8 cellular contexts compared by ENCODE assay signal in genomic region chr2:127811397-127811860, GRCh38. TPM values are rescaled to one million over a fixed set of nuclear protein-coding genes. Genes with fewer than 3 reads are reported as not detected.
DNase-seq lines count a peak whose midpoint lies in the region; ATAC-seq and TF ChIP-seq lines count a peak whose summit lies in the region.

No MANE protein-coding gene starts in this region.

- H3K9me3 ChIP-seq in CD8-positive, alpha-beta memory T cell (ENCODE audit: low read length), result no peaks in the 10 kb centered on the region
- H3K9me3 ChIP-seq in HEK293 (ENCODE audit: control insufficient read depth, insufficient read depth, low read depth, low read length), result no peaks in the 10 kb centered on the region

- CTCF ChIA-PET in CD8-positive, alpha-beta memory T cell (lab: Charles Lee), result interaction anchor here (1.4 to 1.7 kb wide), 4 partner anchors 9 to 110 kb away, joined by 3 to 5 read pairs (median 4); partner anchors contain the start of gene SFT2D3
- CTCF ChIA-PET in HEK293 (lab: Yijun Ruan, JAX), result interaction anchor here (0.9 kb wide), 1 partner anchor 220 kb away, joined by 3 read pairs; no protein-coding TSS in a partner anchor

- no peak for DNase-seq in CD8-positive, alpha-beta memory T cell
- DNase-seq in Right ventricle myocardium inferior (ENCODE audit: missing footprints) (peak; percentile 65), middle frontal gyrus (ENCODE audit: extremely low spot score, low spot score) (no peak), DMS 273 treated with DMSO at 0.1 percent for 48 hours (lab: John Stamatoyannopoulos, UW) (no peak)
- no peak for DNase-seq in stimulated activated CD4-positive, alpha-beta T cell treated with anti-CD3 and anti-CD28 coated beads, Interleukin-2, amount 100 ng/mL, for 24 hours

- H3K27me3 ChIP-seq in CD8-positive, alpha-beta memory T cell (ENCODE audit: insufficient read depth, low read length, poor library complexity, severe bottlenecking), result no peaks in the 10 kb centered on the region
- no peaks in the 10 kb centered on the region for H3K27me3 ChIP-seq in rectal smooth muscle tissue (ENCODE audit: control insufficient read depth, insufficient read depth, low read length)

- peak; percentile 23 for ATAC-seq in Right ventricle myocardium inferior

- peak overlapping the region; percentile 95 to 100 (median 98) for H3K27ac Mint-ChIP-seq in CD8-positive, alpha-beta memory T cell

- H3K27ac ChIP-seq in CD8-positive, alpha-beta memory T cell (ENCODE audit: low read depth, low read length), result peak overlapping the region; percentile 98
- peak overlapping the region; percentile 90 for H3K27ac ChIP-seq in HEK293 (ENCODE audit: extremely low read depth, low read depth, low read length)
- H3K27ac ChIP-seq in VCaP, result peak overlapping the region; percentile 97
- peak overlapping the region; percentile 93 for H3K27ac ChIP-seq in rectal smooth muscle tissue (ENCODE audit: low read depth, low read length)

- peak overlapping the region; percentile 53 for H3K9ac ChIP-seq in rectal smooth muscle tissue (ENCODE audit: low read length)

- H3K9me3 Mint-ChIP-seq in CD8-positive, alpha-beta memory T cell, result no peaks in the 10 kb centered on the region

- peaks cover 37% of the 10 kb centered on the region for H3K4me1 ChIP-seq in CD8-positive, alpha-beta memory T cell (ENCODE audit: insufficient read depth, low read length)
- peaks cover 18% of the 10 kb centered on the region for H3K4me1 ChIP-seq in HEK293 (ENCODE audit: control insufficient read depth, insufficient read depth, low read length)
- no peaks in the 10 kb centered on the region for H3K4me1 ChIP-seq in rectal smooth muscle tissue (ENCODE audit: control insufficient read depth, insufficient read depth, low read length)

- peaks cover 3 to 5% of the 10 kb centered on the region in 2 donors for H3K27me3 Mint-ChIP-seq in CD8-positive, alpha-beta memory T cell

- POLR2A ChIA-PET in CD8-positive, alpha-beta memory T cell (lab: Charles Lee), result interaction anchor here (0.6 to 1.2 kb wide), 5 partner anchors 10 to 109 kb away, joined by 3 read pairs; partner anchors contain the start of gene POLR2D
- POLR2A ChIA-PET in HEK293 (lab: Yijun Ruan, JAX), result interaction anchor here (0.7 to 1.0 kb wide), 2 partner anchors 10 to 46 kb away, joined by 3 read pairs; partner anchors contain the start of gene POLR2D

- TF ChIP-seq CTCF in HEK293 (tag by site-specific recombination; IDR thresholded peaks at IDR 0.05) (no peak), VCaP (conservative IDR thresholded peaks at IDR 0.05) (no peak)

- no peaks in the 10 kb centered on the region for H3K36me3 ChIP-seq in CD8-positive, alpha-beta memory T cell (ENCODE audit: insufficient read depth, low read length)
- H3K36me3 ChIP-seq in HEK293 (ENCODE audit: control insufficient read depth in 2 of 2, insufficient read depth in 1 of 2, low read length in 2 of 2), result no peaks in the 10 kb centered on the region
- H3K36me3 ChIP-seq in rectal smooth muscle tissue (ENCODE audit: control insufficient read depth, insufficient read depth, low read length), result no peaks in the 10 kb centered on the region

- H3K4me3 Mint-ChIP-seq in CD8-positive, alpha-beta memory T cell, result peak overlapping the region; percentile 87 to 99 (median 94)

- H3K4me3 ChIP-seq in CD8-positive, alpha-beta memory T cell (ENCODE audit: low read length), result peak overlapping the region; percentile 98
- H3K4me3 ChIP-seq in HEK293 (ENCODE audit: low read depth, low read length) (peak overlapping the region; percentile 95), rectal smooth muscle tissue (ENCODE audit: low read length) (peak overlapping the region; percentile 79)

- peaks cover 46 to 54% (median 51%) of the 10 kb centered on the region in 3 donors for H3K4me1 Mint-ChIP-seq in CD8-positive, alpha-beta memory T cell

- intact Hi-C loops in Right ventricle myocardium inferior (cut with DNase I), result loop anchor here (2.0 to 5.0 kb wide), 2 partner anchors 89 to 111 kb away; partner anchors contain the start of gene SFT2D3

- peaks cover 0 to 21% (median 5%) of the 10 kb centered on the region in 3 donors for H3K36me3 Mint-ChIP-seq in CD8-positive, alpha-beta memory T cell

TF ChIP-seq in HEK293, 187 proteins besides CTCF, POLR2A, EP300 and RAD21:
- TF ChIP-seq KLF9 (tag by site-specific recombination; IDR thresholded peaks at IDR 0.05; ENCODE audit: low read depth) (no peak), ZFP69B (tag by site-specific recombination; IDR thresholded peaks at IDR 0.05) (no peak), ZBTB6 (tag by site-specific recombination; IDR thresholded peaks at IDR 0.05) (no peak), ZNF366 (tag by site-specific recombination; conservative IDR thresholded peaks at IDR 0.05) (no peak; the same call in 1 of the 2 replicates), ZIC2 (tag by site-specific recombination; IDR thresholded peaks at IDR 0.05) (peak; percentile 56; the same call in 1 of the 2 replicates), ZNF362 (tag by site-specific recombination; IDR thresholded peaks at IDR 0.05) (0 out of 2 replicates have a peak, but pooled peaks have one; percentile 67)

RNA-seq across cellular contexts. Expression of gene WDR33, which starts 0.5 kb away (rescaled TPM):
- total RNA-seq in CD8-positive, alpha-beta memory T cell, result 10 to 100 TPM; 84.8 to 88.1 TPM
- 51.6 TPM for polyA plus RNA-seq in CD8-positive, alpha-beta memory T cell
- 42.7 TPM for total RNA-seq in Right ventricle myocardium inferior

RNA-seq across cellular contexts. Expression of gene POLR2D, which starts 46.5 kb away (rescaled TPM):
- total RNA-seq in CD8-positive, alpha-beta memory T cell, result 10 to 100 TPM; 92.3 to 96.4 TPM
- polyA plus RNA-seq in CD8-positive, alpha-beta memory T cell, result 38.7 TPM
- 23.8 TPM for total RNA-seq in Right ventricle myocardium inferior
